Comparison of ENCODE assay signal across 10 cellular contexts in the genomic region with DNA sequence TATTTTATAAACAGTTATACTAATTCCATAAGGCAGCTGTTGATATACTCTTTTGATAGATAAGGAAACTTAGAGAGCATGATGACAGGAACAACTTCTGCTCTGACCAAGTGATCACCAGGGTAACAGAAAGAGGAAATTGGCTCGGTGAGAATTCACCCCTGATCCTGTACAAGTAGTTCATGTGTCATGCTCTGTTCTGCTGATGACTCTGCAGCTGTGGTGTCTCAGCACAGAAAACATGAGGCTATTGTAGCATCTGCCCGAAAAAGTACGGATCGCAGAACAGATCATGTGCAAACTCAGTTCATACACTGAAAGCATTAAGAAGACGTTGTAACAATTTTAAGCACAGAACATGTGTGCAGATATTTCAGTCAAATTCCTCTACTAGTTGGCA.
A peak's percentile ranks its signal among the peaks of the same experiment; 100 is the strongest.
DNase-seq lines count a peak whose midpoint lies in the region; ATAC-seq and TF ChIP-seq lines count a peak whose summit lies in the region.
"Had no signal": no experiment of that assay in that cellular context is flagged by ENCODE, and none has a peak within 500 bp of the region (broad histone marks: within the 10 kb centered on the region; RNA-seq: fewer than 3 reads in every experiment).

No MANE protein-coding gene starts in this region.

- peak; percentile 95 for ATAC-seq in IMR-90 (ENCODE audit: low read depth)
- no peak for ATAC-seq in GM21786 (IDR thresholded peaks at IDR 0.05; ENCODE audit: unreplicated experiment)
- ATAC-seq in HG02884 (IDR thresholded peaks at IDR 0.05; ENCODE audit: unreplicated experiment): no peak

- no peaks in the 10 kb centered on the region for H3K36me3 ChIP-seq in IMR-90 (ENCODE audit: control insufficient read depth, insufficient read depth, low read length)
- no peaks in the 10 kb centered on the region for H3K36me3 ChIP-seq in adipocyte (ENCODE audit: control insufficient read depth, insufficient read depth, low read length, severe bottlenecking)

- peak overlapping the region; percentile 8; the same call in 1 of the 2 replicates for H3K4ac ChIP-seq in IMR-90 (ENCODE audit: low read depth, low read length)

- TF ChIP-seq CTCF in IMR-90 (conservative IDR thresholded peaks at IDR 0.05; ENCODE audit: low read depth, low read length): no peak

- H3K23ac ChIP-seq in IMR-90 (ENCODE audit: low read depth, low read length): no peak overlapping the region

- H3K4me2 ChIP-seq in IMR-90 (ENCODE audit: low read depth, low read length): peak overlapping the region; percentile 55; the same call in 1 of the 2 replicates

- no peak overlapping the region for H2AFZ ChIP-seq in IMR-90 (replicated peaks; ENCODE audit: low read length, poor library complexity)

- intact Hi-C loops in IMR-90 (cut with micrococcal nuclease): no loop called here

- no peak for TF ChIP-seq RAD21 in IMR-90 (IDR thresholded peaks at IDR 0.05; ENCODE audit: low read length)

- in situ Hi-C loops in IMR-90 (cut with MboI; ENCODE audit: low sequenced_read_pairs): no loop called here

- H3K79me1 ChIP-seq in IMR-90 (ENCODE audit: low read depth in 1 of 2, low read length in 2 of 2): no peaks in the 10 kb centered on the region

- H3K27ac ChIP-seq in IMR-90 (ENCODE audit: insufficient read depth, low read length): peak overlapping the region; percentile 0; the same call in 1 of the 2 replicates

- H2BK120ac ChIP-seq in IMR-90 (ENCODE audit: low read depth, low read length): peak overlapping the region; percentile 50

- no peak for TF ChIP-seq POLR2A in IMR-90 (IDR thresholded peaks at IDR 0.05; ENCODE audit: low read depth, low read length)

- no peak overlapping the region for H3K18ac ChIP-seq in IMR-90 (ENCODE audit: low read depth, low read length)

- POLR2A ChIA-PET in IMR-90 (lab: Charles Lee; ENCODE audit: unreplicated experiment): no interaction called here

- H3K27me3 ChIP-seq in IMR-90 (ENCODE audit: control insufficient read depth, insufficient read depth, low read length) (no peaks in the 10 kb centered on the region), adipocyte (replicated peaks; ENCODE audit: control insufficient read depth, insufficient read depth, low read length) (no peaks in the 10 kb centered on the region)

- BruUV-seq in IMR-90 (replicated peaks; lab: Mats Ljungman, UMichigan): no TSS peak

- no peak overlapping the region for H2AK5ac ChIP-seq in IMR-90 (ENCODE audit: low read depth, low read length)

- H3K9ac ChIP-seq in IMR-90 (ENCODE audit: low read depth, low read length): no peak overlapping the region; the same call in 1 of the 2 replicates
- peak overlapping the region; percentile 63 for H3K9ac ChIP-seq in adipocyte (ENCODE audit: low read length)

- H4K5ac ChIP-seq in IMR-90 (ENCODE audit: low read depth, low read length): no peak overlapping the region

- no peak overlapping the region for H2AK9ac ChIP-seq in IMR-90 (replicated peaks; ENCODE audit: low read depth, low read length, poor library complexity)

- H4K20me1 ChIP-seq in IMR-90 (ENCODE audit: insufficient read depth, low read length): no peaks in the 10 kb centered on the region

- H4K8ac ChIP-seq in IMR-90 (ENCODE audit: low read depth in 2 of 2, low read length in 2 of 2): peak overlapping the region in 1 of 2 experiments; percentile 20; a peak in 2 of 4 replicates

- no peak overlapping the region; the same call in 1 of the 2 replicates for H2BK20ac ChIP-seq in IMR-90 (ENCODE audit: low read depth, low read length)

- DNase-seq in IMR-90 (peak; percentile 94), adipocyte (ENCODE audit: low read depth) (peak; percentile 62), hepatic stellate cell (ENCODE audit: low spot score) (peak; percentile 27), stromal cell of bone marrow (ENCODE audit: low read depth) (peak; percentile 65)
- DNase-seq in activated naive CD4-positive, alpha-beta T cell (lab: John Stamatoyannopoulos, UW): no peak
- DNase-seq: central memory CD4-positive, alpha-beta T cell; DMS153; NCI-H2029 treated with DMSO at 0.1 percent for 48 hours had no signal

- no peak overlapping the region for H4K91ac ChIP-seq in IMR-90 (ENCODE audit: insufficient read depth, low read depth, low read length)

- dilution Hi-C loops in IMR-90 (cut with HindIII; ENCODE audit: low sequenced_read_pairs, unreplicated experiment): no loop called here

- CTCF ChIA-PET in IMR-90 (lab: Yijun Ruan, JAX): no interaction called here

- WGBS in IMR-90 (ENCODE audit: extremely low coverage in 2 of 2, insufficient read length in 1 of 2), 2 experiments: 0% methylated on average over 2 of the region's 5 CpGs; no CpG with 5 or more reads in 1 of the 2 experiments

- H2BK5ac ChIP-seq in IMR-90 (ENCODE audit: low read depth, low read length, poor library complexity, severe bottlenecking): peak overlapping the region; percentile 25

- 0 out of 2 replicates have a peak, but pooled peaks cover 5% of the 10 kb centered on the region for H3K9me1 ChIP-seq in IMR-90 (ENCODE audit: insufficient read depth, low read length)

- H3K14ac ChIP-seq in IMR-90 (replicated peaks; ENCODE audit: low read depth, low read length): 0 out of 2 replicates have a peak overlapping the region, but pooled peaks have one; percentile 2

- H2BK15ac ChIP-seq in IMR-90 (ENCODE audit: low read depth, low read length): 0 out of 3 replicates have a peak overlapping the region, but pooled peaks have one; percentile 2

- H3K4me1 ChIP-seq in IMR-90 (ENCODE audit: control insufficient read depth, insufficient read depth, low read length) (peaks cover 3% of the 10 kb centered on the region), adipocyte (ENCODE audit: control insufficient read depth, insufficient read depth, low read length) (peaks cover 28% of the 10 kb centered on the region)

- H3K56ac ChIP-seq in IMR-90 (ENCODE audit: extremely low read depth, insufficient read depth, low read length): no peak overlapping the region

- H3K4me3 ChIP-seq in IMR-90 (ENCODE audit: insufficient read depth, low read depth, low read length) (no peak overlapping the region), adipocyte (ENCODE audit: low read length) (peak overlapping the region; percentile 19)

- H3K9me3 ChIP-seq in IMR-90 (ENCODE audit: control insufficient read depth, insufficient read depth, low read length) (no peaks in the 10 kb centered on the region), adipocyte (ENCODE audit: control insufficient read depth, low read length) (no peaks in the 10 kb centered on the region)

TF ChIP-seq in IMR-90, 13 proteins besides CTCF, POLR2A, EP300 and RAD21:
- TF ChIP-seq MXI1 (IDR thresholded peaks at IDR 0.05; ENCODE audit: borderline replicate concordance, low read depth, low read length): no peak
- TF ChIP-seq SMC3 (IDR thresholded peaks at IDR 0.05; ENCODE audit: low read depth, low read length): no peak
- peak; percentile 39; the same call in 1 of the 2 replicates for TF ChIP-seq NFE2L2 (IDR thresholded peaks at IDR 0.05; ENCODE audit: low read depth, low read length)
- TF ChIP-seq RFX5 (IDR thresholded peaks at IDR 0.05; ENCODE audit: low read depth, low read length): no peak
- TF ChIP-seq BHLHE40 (IDR thresholded peaks at IDR 0.05; ENCODE audit: low read depth, low read length): 0 out of 2 replicates have a peak, but pooled peaks have one; percentile 26
- TF ChIP-seq MAFK (IDR thresholded peaks at IDR 0.05; ENCODE audit: low read depth, low read length): peak; percentile 24; the same call in 1 of the 2 replicates
- TF ChIP-seq CEBPB (IDR thresholded peaks at IDR 0.05; ENCODE audit: low read depth, low read length): no peak
- TF ChIP-seq, protein P1, sequence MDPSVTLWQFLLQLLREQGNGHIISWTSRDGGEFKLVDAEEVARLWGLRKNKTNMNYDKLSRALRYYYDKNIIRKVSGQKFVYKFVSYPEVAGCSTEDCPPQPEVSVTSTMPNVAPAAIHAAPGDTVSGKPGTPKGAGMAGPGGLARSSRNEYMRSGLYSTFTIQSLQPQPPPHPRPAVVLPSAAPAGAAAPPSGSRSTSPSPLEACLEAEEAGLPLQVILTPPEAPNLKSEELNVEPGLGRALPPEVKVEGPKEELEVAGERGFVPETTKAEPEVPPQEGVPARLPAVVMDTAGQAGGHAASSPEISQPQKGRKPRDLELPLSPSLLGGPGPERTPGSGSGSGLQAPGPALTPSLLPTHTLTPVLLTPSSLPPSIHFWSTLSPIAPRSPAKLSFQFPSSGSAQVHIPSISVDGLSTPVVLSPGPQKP (IDR thresholded peaks at IDR 0.05; ENCODE audit: borderline replicate concordance, low read depth, low read length): no peak

Comparison
In these comparisons a context has a peak if more than half of its experiments do, and no peak if none do; other contexts are left out.
1. DNase-seq: peak in IMR-90 (single experiment), adipocyte (single experiment), hepatic stellate cell (single experiment) and stromal cell of bone marrow (single experiment); none in activated naive CD4-positive, alpha-beta T cell (0 of 4).